ENCODE assay signal across 8 cellular contexts in the genomic region with DNA sequence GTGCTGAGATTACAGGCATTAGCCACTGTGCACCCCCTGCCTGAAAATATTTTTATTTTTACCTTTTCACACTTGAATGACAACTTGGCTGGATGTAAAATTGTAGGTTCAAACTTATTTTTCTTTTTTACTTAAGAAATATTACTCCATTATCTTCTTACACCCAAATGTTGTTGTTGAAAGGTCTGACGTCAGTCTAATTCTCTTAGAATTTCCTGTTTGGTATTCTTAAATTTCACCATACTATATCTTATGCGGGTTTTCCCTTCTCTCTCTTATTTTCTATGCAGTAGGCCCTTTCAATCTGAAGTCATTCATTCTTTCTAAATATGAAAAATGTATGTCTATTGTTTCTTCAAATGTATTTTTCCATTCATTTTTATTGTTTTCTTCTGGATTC.
"Had no signal": no experiment of that assay in that cellular context is flagged by ENCODE, and none has a peak within 500 bp of the region (broad histone marks: within the 10 kb centered on the region; RNA-seq: fewer than 3 reads in every experiment).

No MANE protein-coding gene starts in this region.

- H2AFZ ChIP-seq: GM23248 had no signal

- H3K4me1 ChIP-seq: HAP-1 had no signal

- H3K4me3 ChIP-seq: GM23248, HAP-1 had no signal

- H3K4me3 Mint-ChIP-seq: HFFc6 had no signal

- ATAC-seq: HCT116 had no signal

- H3K9me3 ChIP-seq: HAP-1 had no signal

- H3K9ac ChIP-seq: GM23248 had no signal

- DNase-seq: GM23248, GOT3, H7, HFFc6, IMR-90 had no signal

- H3K36me3 ChIP-seq: HAP-1 had no signal

- H3K9me3 Mint-ChIP-seq: HFFc6 had no signal

- H3K27ac Mint-ChIP-seq: HFFc6 had no signal

- H3K27ac ChIP-seq: GM23248, HL-60 had no signal
